In genomic region chr17:28900986-28901726, GRCh38 we compare ENCODE assay signal across 9 cellular contexts. TPM values are rescaled to one million over a fixed set of nuclear protein-coding genes. Genes with fewer than 3 reads are reported as not detected.
DNase-seq lines count a peak whose midpoint lies in the region; ATAC-seq and TF ChIP-seq lines count a peak whose summit lies in the region.
"Had no signal": no experiment of that assay in that cellular context is flagged by ENCODE, and none has a peak within 500 bp of the region (broad histone marks: within the 10 kb centered on the region; RNA-seq: fewer than 3 reads in every experiment).

No MANE protein-coding gene starts in this region.

- in situ Hi-C loops in ACHN (cut with HindIII; ENCODE audit: low pct_ligation_motif_present, low pct_unique_long_range_greater_than_20kb, low sequenced_read_pairs): no loop called here

- H3K4me3 ChIP-seq in HEK293 (ENCODE audit: low read depth, low read length) (no peak overlapping the region), SK-N-SH (ENCODE audit: low read depth in 2 of 2, low read length in 1 of 2) (peak overlapping the region in 1 of 2 experiments; percentile 4; a peak in 1 of 4 replicates)

- H3K9me3 Mint-ChIP-seq in activated T-helper 17 cell treated with anti-CD3 and anti-CD28 coated beads, Interleukin-2, amount 50 U/mL, for 72 hours: no peaks in the 10 kb centered on the region
- H3K9me3 Mint-ChIP-seq in neural crest cell: no peaks in the 10 kb centered on the region
- H3K9me3 Mint-ChIP-seq in progenitor cell of endocrine pancreas (ENCODE audit: low read depth): no peaks in the 10 kb centered on the region

- no peak overlapping the region for H3K4me2 ChIP-seq in SK-N-SH

- H3K4me1 ChIP-seq in HEK293 (ENCODE audit: control insufficient read depth, insufficient read depth, low read length) (peaks cover 7% of the 10 kb centered on the region; the same call in 1 of the 2 replicates), SK-N-SH (ENCODE audit: control insufficient read depth in 1 of 2, insufficient read depth in 2 of 2, low read depth in 1 of 2, low read length in 1 of 2) (peaks cover 6 to 21% of the 10 kb centered on the region in 2 experiments; a peak in 2 of 4 replicates)

- peak overlapping the region; percentile 99 for H3K4me3 Mint-ChIP-seq in activated T-helper 17 cell treated with anti-CD3 and anti-CD28 coated beads, Interleukin-2, amount 50 U/mL, for 72 hours
- H3K4me3 Mint-ChIP-seq in neural crest cell (peak overlapping the region; percentile 88), progenitor cell of endocrine pancreas (ENCODE audit: low read depth) (no peak overlapping the region)

- POLR2A ChIA-PET in HEK293 (lab: Yijun Ruan, JAX) (interaction anchor here (1.1 to 2.1 kb wide), 3 partner anchors 11 to 176 kb away, joined by 4 to 9 read pairs (median 6); partner anchors contain the start of gene FAM222B), SK-N-SH (lab: Yijun Ruan, JAX) (no interaction called here)

- 82% methylated on average over 12 of the region's 24 CpGs for WGBS in SK-N-SH (ENCODE audit: low lambda C conversion rate)

- peaks cover 32% of the 10 kb centered on the region for H3K4me1 Mint-ChIP-seq in activated T-helper 17 cell treated with anti-CD3 and anti-CD28 coated beads, Interleukin-2, amount 50 U/mL, for 72 hours
- H3K4me1 Mint-ChIP-seq in neural crest cell (peaks cover 44% of the 10 kb centered on the region), progenitor cell of endocrine pancreas (ENCODE audit: low read depth) (peaks cover 19% of the 10 kb centered on the region)

- peaks cover 75% of the 10 kb centered on the region for H3K36me3 Mint-ChIP-seq in activated T-helper 17 cell treated with anti-CD3 and anti-CD28 coated beads, Interleukin-2, amount 50 U/mL, for 72 hours (ENCODE audit: low read depth)
- H3K36me3 Mint-ChIP-seq in neural crest cell (ENCODE audit: low read depth) (peaks cover 14% of the 10 kb centered on the region), progenitor cell of endocrine pancreas (ENCODE audit: insufficient read depth) (peaks cover 7% of the 10 kb centered on the region)

- DNase-seq in neural crest cell (ENCODE audit: low read depth, low spot score) (no peak), ACHN (no peak), progenitor cell of endocrine pancreas (ENCODE audit: low spot score, unreplicated experiment) (no peak), SK-N-SH (no peak)
- DNase-seq: GM23248; Peyer's patch; stimulated activated CD4-positive, alpha-beta T cell treated with anti-CD3 and anti-CD28 coated beads, Interleukin-4, amount 100 ng/mL, for 24 hours had no signal

- H3K9ac ChIP-seq in SK-N-SH: no peak overlapping the region

- H3K27ac ChIP-seq in HEK293 (ENCODE audit: extremely low read depth, low read depth, low read length) (no peak overlapping the region), SK-N-SH (ENCODE audit: low read depth in 2 of 2, low read length in 1 of 2) (no peak overlapping the region)
- H3K27ac ChIP-seq: GM23248 had no signal

- no peak for TF ChIP-seq EP300 in SK-N-SH (IDR thresholded peaks at IDR 0.05; ENCODE audit: borderline replicate concordance in 1 of 2, low read depth in 1 of 2, low read length in 1 of 2)

- H3K9me3 ChIP-seq in HEK293 (ENCODE audit: control insufficient read depth, insufficient read depth, low read depth, low read length): no peaks in the 10 kb centered on the region
- no peaks in the 10 kb centered on the region for H3K9me3 ChIP-seq in SK-N-SH
- H3K9me3 ChIP-seq: Peyer's patch had no signal

- no peak for TF ChIP-seq RAD21 in SK-N-SH (IDR thresholded peaks at IDR 0.05; ENCODE audit: low read length)

- H3K27me3 ChIP-seq in SK-N-SH (ENCODE audit: insufficient read depth): no peaks in the 10 kb centered on the region
- H3K27me3 ChIP-seq: Peyer's patch had no signal

- CTCF ChIA-PET in HEK293 (lab: Yijun Ruan, JAX) (interaction anchor here (0.7 to 18.6 kb wide), 11 partner anchors 9 to 173 kb away, joined by 3 to 142 read pairs (median 11); partner anchors contain the start of genes NEK8 and TLCD1), SK-N-SH (lab: Yijun Ruan, JAX) (interaction anchor here (0.6 to 9.0 kb wide), 15 partner anchors 11 to 189 kb away, joined by 3 to 95 read pairs (median 6); partner anchors contain the start of genes NEK8, RPL23A and TLCD1)

- H2AFZ ChIP-seq in SK-N-SH (ENCODE audit: low read depth): no peak overlapping the region

- TF ChIP-seq CTCF in HEK293 (tag by site-specific recombination; IDR thresholded peaks at IDR 0.05) (no peak), neural crest cell (conservative IDR thresholded peaks at IDR 0.05) (no peak), progenitor cell of endocrine pancreas (IDR thresholded peaks at IDR 0.05; ENCODE audit: unreplicated experiment) (no peak), SK-N-SH (IDR thresholded peaks at IDR 0.05) (no peak)

- H3K27ac Mint-ChIP-seq in activated T-helper 17 cell treated with anti-CD3 and anti-CD28 coated beads, Interleukin-2, amount 50 U/mL, for 72 hours: peak overlapping the region; percentile 97
- H3K27ac Mint-ChIP-seq in neural crest cell (ENCODE audit: unreplicated experiment) (no peak overlapping the region), progenitor cell of endocrine pancreas (no peak overlapping the region)

- H3F3A ChIP-seq in SK-N-SH (replicated peaks; ENCODE audit: insufficient read depth): peaks cover 46% of the 10 kb centered on the region

- no peak for ATAC-seq in activated T-helper 17 cell treated with anti-CD3 and anti-CD28 coated beads, Interleukin-2, amount 50 U/mL, for 72 hours (replicated peaks)

- H3K27me3 Mint-ChIP-seq in activated T-helper 17 cell treated with anti-CD3 and anti-CD28 coated beads, Interleukin-2, amount 50 U/mL, for 72 hours: no peaks in the 10 kb centered on the region
- H3K27me3 Mint-ChIP-seq in neural crest cell (ENCODE audit: low read depth): no peaks in the 10 kb centered on the region
- H3K27me3 Mint-ChIP-seq in progenitor cell of endocrine pancreas: no peaks in the 10 kb centered on the region

- peaks cover 33% of the 10 kb centered on the region for H3K79me2 ChIP-seq in SK-N-SH (ENCODE audit: insufficient read depth)

- peaks cover 3 to 27% of the 10 kb centered on the region in 2 experiments; a peak in 1 of 3 replicates for H3K36me3 ChIP-seq in HEK293 (ENCODE audit: control insufficient read depth in 2 of 2, insufficient read depth in 1 of 2, low read length in 2 of 2)
- peaks cover 0 to 6% of the 10 kb centered on the region in 2 experiments for H3K36me3 ChIP-seq in SK-N-SH (replicated peaks in 1 of 2; ENCODE audit: control insufficient read depth in 1 of 2, insufficient read depth in 2 of 2, low read length in 1 of 2)

- H4K20me1 ChIP-seq in SK-N-SH (ENCODE audit: insufficient read depth): no peaks in the 10 kb centered on the region

- H3K9me2 ChIP-seq in SK-N-SH: no peaks in the 10 kb centered on the region

TF ChIP-seq in SK-N-SH, 30 proteins besides CTCF, POLR2A, EP300 and RAD21 (continues in another document):
- TF ChIP-seq IRF3 (IDR thresholded peaks at IDR 0.05; ENCODE audit: low read depth, low read length) (no peak), MEF2A (IDR thresholded peaks at IDR 0.05; ENCODE audit: borderline replicate concordance, low read depth) (no peak), TEAD4 (IDR thresholded peaks at IDR 0.05; ENCODE audit: borderline replicate concordance, insufficient read depth) (no peak), FOXJ3 (CRISPR knock-in tag; IDR thresholded peaks at IDR 0.05) (no peak), NRF1 (IDR thresholded peaks at IDR 0.05; ENCODE audit: low read depth, low read length) (no peak)

RNA-seq across cellular contexts. Expression of gene DHRS13, which starts 1.7 kb away (rescaled TPM):
- 10 to 100 TPM; 24.9 to 82.1 TPM for total RNA-seq in activated T-helper 17 cell treated with anti-CD3 and anti-CD28 coated beads, Interleukin-2, amount 50 U/mL, for 72 hours
- total RNA-seq in neural crest cell: 28.7 and 32.6 TPM in 2 replicates
- total RNA-seq in progenitor cell of endocrine pancreas: 22.4 and 25.9 TPM in 2 replicates
- 7.4 and 7.6 TPM in 2 replicates for polyA plus RNA-seq in SK-N-SH (2012; rRNA removed)
- polyA plus RNA-seq in SK-N-SH (2012; cell fraction: cytosol; rRNA removed): 6.3 and 7.5 TPM in 2 replicates
- 5.2 and 7.9 TPM in 2 replicates for polyA plus RNA-seq in SK-N-SH (2012; cell fraction: nucleus; rRNA removed)

RNA-seq across cellular contexts. Expression of gene FLOT2, which starts 3.6 kb away (rescaled TPM):
- total RNA-seq in activated T-helper 17 cell treated with anti-CD3 and anti-CD28 coated beads, Interleukin-2, amount 50 U/mL, for 72 hours: 100 to 1,000 TPM in 1 of 2 donors, 10 to 100 TPM in 1; 85.8 to 113 TPM
- total RNA-seq in neural crest cell: 132 and 133 TPM in 2 replicates
- total RNA-seq in progenitor cell of endocrine pancreas: 125 and 131 TPM in 2 replicates
- polyA plus RNA-seq in SK-N-SH (2012; rRNA removed): 89.8 and 105 TPM in 2 replicates
- 71.5 and 96.6 TPM in 2 replicates for polyA plus RNA-seq in SK-N-SH (2012; cell fraction: cytosol; rRNA removed)
- 73.5 and 91.2 TPM in 2 replicates for polyA plus RNA-seq in SK-N-SH (2012; cell fraction: nucleus; rRNA removed)

RNA-seq across cellular contexts. Expression of gene ERAL1, which starts 46.3 kb away (rescaled TPM):
- total RNA-seq in activated T-helper 17 cell treated with anti-CD3 and anti-CD28 coated beads, Interleukin-2, amount 50 U/mL, for 72 hours: 10 to 100 TPM; 38.2 to 60.2 TPM
- total RNA-seq in neural crest cell: 63.0 and 64.4 TPM in 2 replicates
- total RNA-seq in progenitor cell of endocrine pancreas: 49.2 and 49.7 TPM in 2 replicates
- 57.3 and 66.1 TPM in 2 replicates for polyA plus RNA-seq in SK-N-SH (2012; rRNA removed)
- polyA plus RNA-seq in SK-N-SH (2012; cell fraction: cytosol; rRNA removed): 36.8 and 46.7 TPM in 2 replicates
- polyA plus RNA-seq in SK-N-SH (2012; cell fraction: nucleus; rRNA removed): 86.2 and 87.2 TPM in 2 replicates

RNA-seq across cellular contexts. Expression of gene PHF12, which starts 50.2 kb away (rescaled TPM):
- total RNA-seq in activated T-helper 17 cell treated with anti-CD3 and anti-CD28 coated beads, Interleukin-2, amount 50 U/mL, for 72 hours: 10 to 100 TPM; 56.9 to 60.2 TPM
- total RNA-seq in neural crest cell: 60.8 and 64.7 TPM in 2 replicates
- total RNA-seq in progenitor cell of endocrine pancreas: 70.4 and 71.8 TPM in 2 replicates
- 17.8 and 24.0 TPM in 2 replicates for polyA plus RNA-seq in SK-N-SH (2012; rRNA removed)
- 12.2 and 17.3 TPM in 2 replicates for polyA plus RNA-seq in SK-N-SH (2012; cell fraction: cytosol; rRNA removed)
- 53.0 and 68.5 TPM in 2 replicates for polyA plus RNA-seq in SK-N-SH (2012; cell fraction: nucleus; rRNA removed)

RNA-seq across cellular contexts. Expression of gene FAM222B, which starts 58.6 kb away (rescaled TPM):
- total RNA-seq in activated T-helper 17 cell treated with anti-CD3 and anti-CD28 coated beads, Interleukin-2, amount 50 U/mL, for 72 hours: 10 to 100 TPM; 18.7 to 25.1 TPM
- 29.6 and 33.0 TPM in 2 replicates for total RNA-seq in neural crest cell
- 48.9 and 58.7 TPM in 2 replicates for total RNA-seq in progenitor cell of endocrine pancreas
- 5.8 and 9.0 TPM in 2 replicates for polyA plus RNA-seq in SK-N-SH (2012; rRNA removed)
- 6.1 and 8.9 TPM in 2 replicates for polyA plus RNA-seq in SK-N-SH (2012; cell fraction: cytosol; rRNA removed)
- polyA plus RNA-seq in SK-N-SH (2012; cell fraction: nucleus; rRNA removed): 13.8 and 16.5 TPM in 2 replicates
